Comparison of ENCODE assay signal across 17 cellular contexts in the genomic region with DNA sequence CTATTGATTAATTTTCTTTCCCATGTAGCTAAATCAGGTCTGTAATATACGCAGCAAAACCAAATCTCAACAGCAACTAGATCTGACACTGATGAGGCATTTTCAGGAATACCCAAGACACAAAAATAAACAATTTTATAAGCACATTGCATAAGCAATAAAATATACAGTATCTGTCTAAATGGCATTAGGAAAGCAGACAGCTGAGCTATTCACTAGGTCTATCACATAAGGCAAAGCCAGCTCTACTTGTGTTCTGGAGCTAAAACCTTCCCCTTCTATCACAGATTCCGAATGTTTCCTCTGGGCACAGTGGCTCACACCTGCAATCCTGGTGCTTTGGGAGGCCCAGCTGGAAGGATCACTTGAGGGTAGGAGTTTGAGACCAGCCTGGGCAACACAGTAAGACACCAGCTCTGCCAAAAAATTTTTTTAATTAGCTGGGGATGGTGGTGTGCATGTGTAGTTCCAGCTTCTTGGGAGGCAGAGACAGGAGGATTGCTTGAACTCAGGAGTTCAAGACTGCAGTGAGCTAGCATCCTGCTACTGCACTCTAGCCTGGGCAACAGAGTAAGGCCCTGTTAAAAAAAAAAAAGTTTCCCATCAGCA. TPM values are rescaled to one million over a fixed set of nuclear protein-coding genes. Genes with fewer than 3 reads are reported as not detected.
DNase-seq lines count a peak whose midpoint lies in the region; ATAC-seq, FAIRE-seq and TF ChIP-seq lines count a peak whose summit lies in the region.
"Had no signal": no experiment of that assay in that cellular context is flagged by ENCODE, and none has a peak within 500 bp of the region (broad histone marks: within the 10 kb centered on the region; RNA-seq: fewer than 3 reads in every experiment).

No MANE protein-coding gene starts in this region.

- no peaks in the 10 kb centered on the region for H3K36me3 ChIP-seq in KMS-11 (ENCODE audit: insufficient read depth)

- no peak for ATAC-seq in natural killer cell treated with Interleukin-12 subunit alpha and Interleukin-12 subunit beta and Interleukin-15 and Interleukin-18, amount 100 ng/mL, for 72 hours
- no peak for ATAC-seq in GM21367 (IDR thresholded peaks at IDR 0.05; ENCODE audit: unreplicated experiment)
- ATAC-seq: left cardiac atrium had no signal

- H3K27me3 ChIP-seq in KMS-11 (ENCODE audit: insufficient read depth, low read depth) = no peaks in the 10 kb centered on the region

- H2AFZ ChIP-seq in KMS-11 (ENCODE audit: low read depth) = no peak overlapping the region

- TF ChIP-seq CTCF in KMS-11 (conservative IDR thresholded peaks at IDR 0.05; ENCODE audit: low read depth, low read length) = no peak

- peaks cover 84% of the 10 kb centered on the region for H3K4me1 ChIP-seq in KMS-11 (ENCODE audit: low read depth, poor library complexity, severe bottlenecking)

- DNase-seq in T-helper 1 cell (no peak), cerebellar cortex (ENCODE audit: low spot score) (no peak), HTR-8/SVneo (ENCODE audit: insufficient read length, low spot score) (no peak)
- DNase-seq in natural killer cell treated with Interleukin-12 subunit alpha and Interleukin-12 subunit beta and Interleukin-15 and Interleukin-18, amount 100 ng/mL, for 72 hours (ENCODE audit: low spot score) = no peak
- DNase-seq: 8988T; activated naive CD8-positive, alpha-beta T cell treated with anti-CD3 and anti-CD28 coated beads for 36 hours; cerebellar nuclear complex; GF-D8; left cardiac atrium; NCI-H1436; NCI-H226 had no signal

- H3K9ac ChIP-seq in KMS-11 = no peak overlapping the region

- no peaks in the 10 kb centered on the region for H3K27me3 Mint-ChIP-seq in T-helper 1 cell treated with Interleukin-12 subunit alpha and Interleukin-12 subunit beta and Interleukin-4 antibody, amounts not matched to agents 30 μg/mL and 1 μg/mL, for 36 hours (ENCODE audit: low read depth)
- H3K27me3 Mint-ChIP-seq in dendritic cell treated with granulocyte-macrophage colony-stimulating factor and Interleukin-4, amounts not matched to agents 40 ng/mL and 50 ng/mL, for 4 days = no peaks in the 10 kb centered on the region
- H3K27me3 Mint-ChIP-seq in natural killer cell treated with Interleukin-12 subunit alpha and Interleukin-12 subunit beta and Interleukin-15 and Interleukin-18, amount 100 ng/mL, for 72 hours = no peaks in the 10 kb centered on the region
- H3K27me3 Mint-ChIP-seq: activated naive CD8-positive, alpha-beta T cell treated with anti-CD3 and anti-CD28 coated beads for 36 hours had no signal

- intact Hi-C loops in dendritic cell treated with granulocyte-macrophage colony-stimulating factor and Interleukin-4, amounts not matched to agents 40 ng/mL and 50 ng/mL, for 4 days (cut with micrococcal nuclease) = no loop called here

- no peak overlapping the region for H3K4me3 Mint-ChIP-seq in T-helper 1 cell treated with Interleukin-12 subunit alpha and Interleukin-12 subunit beta and Interleukin-4 antibody, amounts not matched to agents 30 μg/mL and 1 μg/mL, for 36 hours
- H3K4me3 Mint-ChIP-seq in dendritic cell treated with granulocyte-macrophage colony-stimulating factor and Interleukin-4, amounts not matched to agents 40 ng/mL and 50 ng/mL, for 4 days = no peak overlapping the region
- no peak overlapping the region for H3K4me3 Mint-ChIP-seq in natural killer cell treated with Interleukin-12 subunit alpha and Interleukin-12 subunit beta and Interleukin-15 and Interleukin-18, amount 100 ng/mL, for 72 hours
- H3K4me3 Mint-ChIP-seq: activated naive CD8-positive, alpha-beta T cell treated with anti-CD3 and anti-CD28 coated beads for 36 hours had no signal

- peak overlapping the region; percentile 27 for H3K27ac Mint-ChIP-seq in T-helper 1 cell treated with Interleukin-12 subunit alpha and Interleukin-12 subunit beta and Interleukin-4 antibody, amounts not matched to agents 30 μg/mL and 1 μg/mL, for 36 hours
- H3K27ac Mint-ChIP-seq in dendritic cell treated with granulocyte-macrophage colony-stimulating factor and Interleukin-4, amounts not matched to agents 40 ng/mL and 50 ng/mL, for 4 days = peak overlapping the region; percentile 50
- peak overlapping the region; percentile 33 to 80 for H3K27ac Mint-ChIP-seq in natural killer cell treated with Interleukin-12 subunit alpha and Interleukin-12 subunit beta and Interleukin-15 and Interleukin-18, amount 100 ng/mL, for 72 hours
- H3K27ac Mint-ChIP-seq: activated naive CD8-positive, alpha-beta T cell treated with anti-CD3 and anti-CD28 coated beads for 36 hours had no signal

- peaks cover 87% of the 10 kb centered on the region for H3K79me2 ChIP-seq in KMS-11 (ENCODE audit: insufficient read depth, low read depth)

- H3K4me1 Mint-ChIP-seq in T-helper 1 cell treated with Interleukin-12 subunit alpha and Interleukin-12 subunit beta and Interleukin-4 antibody, amounts not matched to agents 30 μg/mL and 1 μg/mL, for 36 hours (ENCODE audit: low read depth) = peaks cover 51% of the 10 kb centered on the region
- H3K4me1 Mint-ChIP-seq in dendritic cell treated with granulocyte-macrophage colony-stimulating factor and Interleukin-4, amounts not matched to agents 40 ng/mL and 50 ng/mL, for 4 days (ENCODE audit: low read depth) = peaks cover 58% of the 10 kb centered on the region
- peaks cover 52 to 54% of the 10 kb centered on the region in 2 donors for H3K4me1 Mint-ChIP-seq in natural killer cell treated with Interleukin-12 subunit alpha and Interleukin-12 subunit beta and Interleukin-15 and Interleukin-18, amount 100 ng/mL, for 72 hours (ENCODE audit: low read depth in 2 of 2)

- no peaks in the 10 kb centered on the region for H3K9me3 Mint-ChIP-seq in T-helper 1 cell treated with Interleukin-12 subunit alpha and Interleukin-12 subunit beta and Interleukin-4 antibody, amounts not matched to agents 30 μg/mL and 1 μg/mL, for 36 hours
- H3K9me3 Mint-ChIP-seq in dendritic cell treated with granulocyte-macrophage colony-stimulating factor and Interleukin-4, amounts not matched to agents 40 ng/mL and 50 ng/mL, for 4 days = no peaks in the 10 kb centered on the region
- no peaks in the 10 kb centered on the region for H3K9me3 Mint-ChIP-seq in natural killer cell treated with Interleukin-12 subunit alpha and Interleukin-12 subunit beta and Interleukin-15 and Interleukin-18, amount 100 ng/mL, for 72 hours
- H3K9me3 Mint-ChIP-seq: activated naive CD8-positive, alpha-beta T cell treated with anti-CD3 and anti-CD28 coated beads for 36 hours had no signal

- no peak overlapping the region for H3K4me3 ChIP-seq in KMS-11 (IDR thresholded peaks at IDR 0.05; ENCODE audit: insufficient read depth, low read depth, low read length)
- H3K4me3 ChIP-seq: K562, SK-N-MC had no signal

- H3K4me2 ChIP-seq in KMS-11 = peak overlapping the region; percentile 95; the same call in 1 of the 2 replicates

- peaks cover 6% of the 10 kb centered on the region for H3K36me3 Mint-ChIP-seq in T-helper 1 cell treated with Interleukin-12 subunit alpha and Interleukin-12 subunit beta and Interleukin-4 antibody, amounts not matched to agents 30 μg/mL and 1 μg/mL, for 36 hours (ENCODE audit: low read depth)
- H3K36me3 Mint-ChIP-seq in dendritic cell treated with granulocyte-macrophage colony-stimulating factor and Interleukin-4, amounts not matched to agents 40 ng/mL and 50 ng/mL, for 4 days (ENCODE audit: low read depth) = peaks cover 58% of the 10 kb centered on the region
- H3K36me3 Mint-ChIP-seq in natural killer cell treated with Interleukin-12 subunit alpha and Interleukin-12 subunit beta and Interleukin-15 and Interleukin-18, amount 100 ng/mL, for 72 hours = peaks cover 6% of the 10 kb centered on the region

- H3K27ac ChIP-seq in KMS-11 = peak overlapping the region; percentile 52; the same call in 1 of the 2 replicates
- H3K27ac ChIP-seq: SK-N-MC had no signal

- FAIRE-seq in HTR-8/SVneo (lab: Jason Lieb, UNC) = no peak
- FAIRE-seq: K562 had no signal

- H4K20me1 ChIP-seq in KMS-11 (ENCODE audit: insufficient read depth) = no peaks in the 10 kb centered on the region

RNA-seq across cellular contexts. Expression of a gene that starts 21.1 kb away (rescaled TPM):
- total RNA-seq in natural killer cell treated with Interleukin-12 subunit alpha and Interleukin-12 subunit beta and Interleukin-15 and Interleukin-18, amount 100 ng/mL, for 72 hours = 100 to 1,000 TPM; 151 to 156 TPM
